13 cellular contexts compared by ENCODE assay signal in genomic region chr4:2819244-2820215, GRCh38. TPM values are rescaled to one million over a fixed set of nuclear protein-coding genes. Genes with fewer than 3 reads are reported as not detected.
A peak's percentile ranks its signal among the peaks of the same experiment; 100 is the strongest.
DNase-seq lines count a peak whose midpoint lies in the region; ATAC-seq and TF ChIP-seq lines count a peak whose summit lies in the region.
"Had no signal": no experiment of that assay in that cellular context is flagged by ENCODE, and none has a peak within 500 bp of the region (broad histone marks: within the 10 kb centered on the region; RNA-seq: fewer than 3 reads in every experiment).

No MANE protein-coding gene starts in this region.

- POLR2A ChIA-PET in SK-N-SH (lab: Yijun Ruan, JAX), result interaction anchor here (0.6 to 1.6 kb wide), 5 partner anchors 10 to 142 kb away, joined by 3 to 10 read pairs (median 6); partner anchors contain the start of gene TNIP2

- H3K9me3 ChIP-seq in SK-N-SH, result peaks cover 5% of the 10 kb centered on the region; the same call in 1 of the 2 replicates
- H3K9me3 ChIP-seq: testis had no signal

- peaks cover 0 to 12% of the 10 kb centered on the region in 2 experiments; a peak in 1 of 4 replicates for H3K4me1 ChIP-seq in SK-N-SH (ENCODE audit: control insufficient read depth in 1 of 2, insufficient read depth in 2 of 2, low read depth in 1 of 2, low read length in 1 of 2)

- no peaks in the 10 kb centered on the region for H3K27me3 ChIP-seq in SK-N-SH (ENCODE audit: insufficient read depth)
- H3K27me3 ChIP-seq: testis had no signal

- peak overlapping the region; percentile 52 for H3K4me3 Mint-ChIP-seq in activated CD8-positive, alpha-beta memory T cell treated with anti-CD3 and anti-CD28 coated beads, Interleukin-2, amount 10 ng/mL, durations not matched to agents 7 days and 5 days
- H3K4me3 Mint-ChIP-seq in glutamatergic neuron (ENCODE audit: unreplicated experiment), result peak overlapping the region; percentile 86

- peaks cover 25% of the 10 kb centered on the region for H3K79me2 ChIP-seq in SK-N-SH (ENCODE audit: insufficient read depth)

- H3F3A ChIP-seq in SK-N-SH (replicated peaks; ENCODE audit: insufficient read depth), result peaks cover 4% of the 10 kb centered on the region

- ATAC-seq in activated CD8-positive, alpha-beta memory T cell treated with anti-CD3 and anti-CD28 coated beads, Interleukin-2, amount 10 ng/mL, durations not matched to agents 7 days and 5 days, result no peak
- ATAC-seq in HG03432 (IDR thresholded peaks at IDR 0.05; ENCODE audit: unreplicated experiment), result no peak

- H3K4me2 ChIP-seq in SK-N-SH, result peak overlapping the region; percentile 85

- 86% methylated on average over 3 of the region's 5 CpGs for WGBS in SK-N-SH (ENCODE audit: low lambda C conversion rate)

- H3K36me3 Mint-ChIP-seq in activated CD8-positive, alpha-beta memory T cell treated with anti-CD3 and anti-CD28 coated beads, Interleukin-2, amount 10 ng/mL, durations not matched to agents 7 days and 5 days, result peaks cover 20% of the 10 kb centered on the region
- peaks cover 7% of the 10 kb centered on the region for H3K36me3 Mint-ChIP-seq in glutamatergic neuron (ENCODE audit: unreplicated experiment)

- no peaks in the 10 kb centered on the region for H3K9me2 ChIP-seq in SK-N-SH

- no peaks in the 10 kb centered on the region for H4K20me1 ChIP-seq in SK-N-SH (ENCODE audit: insufficient read depth)

- TF ChIP-seq RAD21 in SK-N-SH (IDR thresholded peaks at IDR 0.05; ENCODE audit: low read length), result no peak

- TF ChIP-seq CTCF in SK-N-SH (IDR thresholded peaks at IDR 0.05) (no peak), glutamatergic neuron (IDR thresholded peaks at IDR 0.05; ENCODE audit: partially characterized antibody, unreplicated experiment) (no peak), retinal pigment epithelial cell (conservative IDR thresholded peaks at IDR 0.05; ENCODE audit: low read depth, low read length) (no peak)

- H3K27me3 Mint-ChIP-seq in activated CD8-positive, alpha-beta memory T cell treated with anti-CD3 and anti-CD28 coated beads, Interleukin-2, amount 10 ng/mL, durations not matched to agents 7 days and 5 days, result no peaks in the 10 kb centered on the region
- H3K27me3 Mint-ChIP-seq in glutamatergic neuron (ENCODE audit: unreplicated experiment), result peaks cover 13% of the 10 kb centered on the region

- peaks cover 4 to 5% of the 10 kb centered on the region in 2 experiments for H3K36me3 ChIP-seq in SK-N-SH (replicated peaks in 1 of 2; ENCODE audit: control insufficient read depth in 1 of 2, insufficient read depth in 2 of 2, low read length in 1 of 2)

- peak overlapping the region in 1 of 2 experiments; percentile 75; a peak in 3 of 4 replicates for H3K4me3 ChIP-seq in SK-N-SH (ENCODE audit: low read depth in 2 of 2, low read length in 1 of 2)
- H3K4me3 ChIP-seq in retinal pigment epithelial cell (ENCODE audit: low read length), result peak overlapping the region; percentile 62

- no peak overlapping the region for H2AFZ ChIP-seq in SK-N-SH (ENCODE audit: low read depth)

- H3K9ac ChIP-seq in SK-N-SH, result peak overlapping the region; percentile 84

- CTCF ChIA-PET in activated CD8-positive, alpha-beta memory T cell treated with anti-CD3 and anti-CD28 coated beads, Interleukin-2, amount 10 ng/mL, durations not matched to agents 7 days and 5 days (lab: Charles Lee), result interaction anchor here (0.7 to 2.3 kb wide), 6 partner anchors 19 to 176 kb away, joined by 3 to 10 read pairs (median 3); no protein-coding TSS in a partner anchor
- CTCF ChIA-PET in SK-N-SH (lab: Yijun Ruan, JAX), result interaction anchor here (0.9 to 2.0 kb wide), 5 partner anchors 16 to 993 kb away, joined by 3 to 11 read pairs (median 3); partner anchors contain the start of gene ADD1

- H3K9me3 Mint-ChIP-seq in activated CD8-positive, alpha-beta memory T cell treated with anti-CD3 and anti-CD28 coated beads, Interleukin-2, amount 10 ng/mL, durations not matched to agents 7 days and 5 days (ENCODE audit: low read depth), result no peaks in the 10 kb centered on the region
- peaks cover 12% of the 10 kb centered on the region for H3K9me3 Mint-ChIP-seq in glutamatergic neuron (ENCODE audit: unreplicated experiment)

- no peak overlapping the region for H3K27ac ChIP-seq in SK-N-SH (ENCODE audit: low read depth in 2 of 2, low read length in 1 of 2)

- no peak for DNase-seq in activated CD8-positive, alpha-beta memory T cell treated with anti-CD3 and anti-CD28 coated beads, Interleukin-2, amount 10 ng/mL, durations not matched to agents 7 days and 5 days
- no peak for DNase-seq in activated CD8-positive, alpha-beta memory T cell treated with anti-CD3 and anti-CD28 coated beads, Interleukin-2, amount 50 U/mL, for 4 hours
- DNase-seq in SK-N-SH, result no peak
- no peak for DNase-seq in glutamatergic neuron
- DNase-seq in retinal pigment epithelial cell (ENCODE audit: low read depth), result no peak
- DNase-seq in D341Med (ENCODE audit: low spot score), result no peak
- no peak for DNase-seq in GF-D8 (lab: John Stamatoyannopoulos, UW)
- DNase-seq: NCI-H1694; occipital lobe; OCI-M1; stimulated activated CD4-positive, alpha-beta T cell treated with anti-CD3 and anti-CD28 coated beads, Interleukin-4, amount 100 ng/mL, for 4 hours; testis had no signal

- H3K4me1 Mint-ChIP-seq in activated CD8-positive, alpha-beta memory T cell treated with anti-CD3 and anti-CD28 coated beads, Interleukin-2, amount 10 ng/mL, durations not matched to agents 7 days and 5 days, result peaks cover 41% of the 10 kb centered on the region
- H3K4me1 Mint-ChIP-seq in glutamatergic neuron (ENCODE audit: low read depth, unreplicated experiment), result no peaks in the 10 kb centered on the region

- H3K27ac Mint-ChIP-seq in activated CD8-positive, alpha-beta memory T cell treated with anti-CD3 and anti-CD28 coated beads, Interleukin-2, amount 10 ng/mL, durations not matched to agents 7 days and 5 days, result peak overlapping the region; percentile 65
- H3K27ac Mint-ChIP-seq in glutamatergic neuron (ENCODE audit: unreplicated experiment), result no peak overlapping the region

- TF ChIP-seq EP300 in SK-N-SH (IDR thresholded peaks at IDR 0.05; ENCODE audit: borderline replicate concordance in 1 of 2, low read depth in 1 of 2, low read length in 1 of 2), result no peak

TF ChIP-seq in SK-N-SH, 30 proteins besides CTCF, POLR2A, EP300 and RAD21 (continues in another document):
- TF ChIP-seq YY1 (IDR thresholded peaks at IDR 0.05; ENCODE audit: low read depth) (no peak), JUND (IDR thresholded peaks at IDR 0.05) (no peak), USF2 (IDR thresholded peaks at IDR 0.05; ENCODE audit: borderline replicate concordance, low read depth, low read length) (no peak), TCF12 (IDR thresholded peaks at IDR 0.05) (no peak), GATA2 (CRISPR knock-in tag; IDR thresholded peaks at IDR 0.05) (no peak), GABPA (IDR thresholded peaks at IDR 0.05; ENCODE audit: low read depth) (no peak), USF1 (IDR thresholded peaks at IDR 0.05; ENCODE audit: borderline replicate concordance, low read depth) (no peak), NRF1 (IDR thresholded peaks at IDR 0.05; ENCODE audit: low read depth, low read length) (no peak), TAF1 (IDR thresholded peaks at IDR 0.05; ENCODE audit: borderline replicate concordance, low read depth, low read length) (no peak), FOXM1 (IDR thresholded peaks at IDR 0.05; ENCODE audit: low read depth) (no peak), CHD2 (IDR thresholded peaks at IDR 0.05; ENCODE audit: low read length, partially characterized antibody) (no peak)

RNA-seq across cellular contexts. Expression of gene ADD1, which starts 24.1 kb away (rescaled TPM):
- 100 to 1,000 TPM; 251 to 260 TPM for total RNA-seq in activated CD8-positive, alpha-beta memory T cell treated with anti-CD3 and anti-CD28 coated beads, Interleukin-2, amount 10 ng/mL, durations not matched to agents 7 days and 5 days
- 97.0 and 155 TPM in 2 replicates for polyA plus RNA-seq in SK-N-SH (2012; rRNA removed)
- 100 and 114 TPM in 2 replicates for polyA plus RNA-seq in SK-N-SH (2012; cell fraction: cytosol; rRNA removed)
- polyA plus RNA-seq in SK-N-SH (2012; cell fraction: nucleus; rRNA removed), result 317 and 506 TPM in 2 replicates
- 276 TPM for total RNA-seq in glutamatergic neuron (ENCODE audit: unreplicated experiment)

RNA-seq across cellular contexts. Expression of gene SH3BP2, which starts 26.6 kb away (rescaled TPM):
- total RNA-seq in activated CD8-positive, alpha-beta memory T cell treated with anti-CD3 and anti-CD28 coated beads, Interleukin-2, amount 10 ng/mL, durations not matched to agents 7 days and 5 days, result 100 to 1,000 TPM in 1 of 2 experiments, 10 to 100 TPM in 1; 88.0 to 105 TPM
- polyA plus RNA-seq in SK-N-SH (2012; rRNA removed), result 25.2 and 26.8 TPM in 2 replicates
- polyA plus RNA-seq in SK-N-SH (2012; cell fraction: cytosol; rRNA removed), result 5.6 and 8.5 TPM in 2 replicates
- 132 and 143 TPM in 2 replicates for polyA plus RNA-seq in SK-N-SH (2012; cell fraction: nucleus; rRNA removed)
- total RNA-seq in glutamatergic neuron (ENCODE audit: unreplicated experiment), result 85.3 TPM
